ENCODE assay signal across 20 cellular contexts in the genomic region with DNA sequence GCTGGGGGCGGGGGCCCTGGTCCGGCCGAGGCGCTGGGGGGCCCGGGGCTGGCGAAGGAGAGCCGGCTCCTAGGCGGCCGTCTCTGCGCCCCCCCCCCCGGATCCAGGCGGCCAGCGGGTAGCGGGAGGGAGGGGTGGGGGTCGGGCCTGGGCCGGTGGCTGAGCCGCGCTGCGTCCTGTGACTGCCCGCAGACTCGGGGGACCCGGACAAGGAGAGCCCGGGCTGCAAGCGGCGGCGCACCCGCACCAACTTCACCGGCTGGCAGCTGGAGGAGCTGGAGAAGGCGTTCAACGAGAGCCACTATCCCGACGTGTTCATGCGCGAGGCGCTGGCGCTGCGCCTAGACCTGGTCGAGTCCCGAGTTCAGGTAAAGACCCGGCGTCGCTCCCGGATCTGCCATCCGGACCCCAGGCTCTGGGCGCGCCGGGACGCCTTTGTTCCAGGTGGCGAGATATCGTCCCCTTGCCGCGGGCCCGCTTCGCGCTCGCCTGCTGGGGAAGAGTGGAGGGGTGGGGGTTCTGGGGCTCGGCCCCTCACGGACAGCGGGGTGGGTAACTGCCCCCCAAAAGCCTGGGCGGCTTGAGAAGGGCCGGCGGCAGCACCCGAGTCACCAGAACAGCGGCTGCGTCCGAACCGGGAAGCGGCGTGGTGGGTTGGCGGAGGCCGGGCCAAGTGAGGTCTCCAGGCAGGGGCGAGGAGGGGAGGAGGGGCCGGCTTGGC. TPM values are rescaled to one million over a fixed set of nuclear protein-coding genes. Genes with fewer than 3 reads are reported as not detected.
A peak's percentile ranks its signal among the peaks of the same experiment; 100 is the strongest.
DNase-seq lines count a peak whose midpoint lies in the region; TF ChIP-seq lines count a peak whose summit lies in the region.
"Had no signal": no experiment of that assay in that cellular context is flagged by ENCODE, and none has a peak within 500 bp of the region (broad histone marks: within the 10 kb centered on the region; RNA-seq: fewer than 3 reads in every experiment).

No MANE protein-coding gene starts in this region.

- H3K27ac ChIP-seq in endodermal cell (ENCODE audit: low read depth, low read length) (no peak overlapping the region), spleen (no peak overlapping the region), adrenal gland (no peak overlapping the region), stomach (no peak overlapping the region)
- H3K27ac ChIP-seq: tibial nerve had no signal

- H3K27me3 Mint-ChIP-seq in activated CD4-positive, alpha-beta T cell treated with anti-CD3 and anti-CD28 coated beads, Interleukin-2, amount 10 ng/mL, durations not matched to agents 24 days and 14 days, result peaks cover 43% of the 10 kb centered on the region
- peaks cover 77% of the 10 kb centered on the region for H3K27me3 Mint-ChIP-seq in endodermal cell (ENCODE audit: insufficient read depth)

- H3K4me3 ChIP-seq in endodermal cell (ENCODE audit: low read length) (no peak overlapping the region), spleen (no peak overlapping the region), adrenal gland (no peak overlapping the region), stomach (no peak overlapping the region)
- H3K4me3 ChIP-seq: HAP-1, tibial nerve had no signal

- H3K36me3 Mint-ChIP-seq in activated CD4-positive, alpha-beta T cell treated with anti-CD3 and anti-CD28 coated beads, Interleukin-2, amount 10 ng/mL, durations not matched to agents 24 days and 14 days (ENCODE audit: low read depth), result peaks cover 11% of the 10 kb centered on the region
- no peaks in the 10 kb centered on the region for H3K36me3 Mint-ChIP-seq in endodermal cell (ENCODE audit: low read depth)
- H3K36me3 Mint-ChIP-seq: CD4-positive, alpha-beta memory T cell had no signal

- peaks cover 90% of the 10 kb centered on the region for H3K27me3 ChIP-seq in endodermal cell (ENCODE audit: control insufficient read depth, insufficient read depth, low read length, poor library complexity, severe bottlenecking)
- H3K27me3 ChIP-seq in spleen (replicated peaks in 1 of 7), result peaks cover 33 to 100% (median 94%) of the 10 kb centered on the region in 7 donors
- peaks cover 85% of the 10 kb centered on the region for H3K27me3 ChIP-seq in adrenal gland
- H3K27me3 ChIP-seq in stomach, result peaks cover 66 to 100% (median 96%) of the 10 kb centered on the region in 3 donors

- no peak for TF ChIP-seq EP300 in stomach (IDR thresholded peaks at IDR 0.05)

- H3K4me1 Mint-ChIP-seq in activated CD4-positive, alpha-beta T cell treated with anti-CD3 and anti-CD28 coated beads, Interleukin-2, amount 10 ng/mL, durations not matched to agents 24 days and 14 days, result peaks cover 8% of the 10 kb centered on the region
- H3K4me1 Mint-ChIP-seq in endodermal cell, result peaks cover 15% of the 10 kb centered on the region

- no peaks in the 10 kb centered on the region for H3K36me3 ChIP-seq in endodermal cell (ENCODE audit: control insufficient read depth, insufficient read depth, low read length)
- no peaks in the 10 kb centered on the region for H3K36me3 ChIP-seq in spleen
- H3K36me3 ChIP-seq in adrenal gland (replicated peaks in 1 of 2), result no peaks in the 10 kb centered on the region
- no peaks in the 10 kb centered on the region for H3K36me3 ChIP-seq in stomach
- H3K36me3 ChIP-seq: HAP-1, tibial nerve had no signal

- intact Hi-C loops in activated CD4-positive, alpha-beta T cell treated with anti-CD3 and anti-CD28 coated beads, Interleukin-2, amount 10 ng/mL, durations not matched to agents 24 days and 14 days (cut with micrococcal nuclease), result no loop called here
- intact Hi-C loops in spleen (cut with DNase I; ENCODE audit: low total_unique reads), result no loop called here
- intact Hi-C loops in adrenal gland (cut with DNase I), result no loop called here
- intact Hi-C loops in stomach (cut with DNase I; ENCODE audit: low total_unique reads), result no loop called here

- peaks cover 4% of the 10 kb centered on the region for H3K9me3 Mint-ChIP-seq in activated CD4-positive, alpha-beta T cell treated with anti-CD3 and anti-CD28 coated beads, Interleukin-2, amount 10 ng/mL, durations not matched to agents 24 days and 14 days
- no peaks in the 10 kb centered on the region for H3K9me3 Mint-ChIP-seq in endodermal cell
- H3K9me3 Mint-ChIP-seq: neural crest cell had no signal

- no peak overlapping the region for H3K27ac Mint-ChIP-seq in activated CD4-positive, alpha-beta T cell treated with anti-CD3 and anti-CD28 coated beads, Interleukin-2, amount 10 ng/mL, durations not matched to agents 24 days and 14 days
- no peak overlapping the region for H3K27ac Mint-ChIP-seq in endodermal cell
- H3K27ac Mint-ChIP-seq: activated CD4-positive, alpha-beta T cell treated with anti-CD3 and anti-CD28 coated beads for 36 hours had no signal

- no peaks in the 10 kb centered on the region for H3K4me1 ChIP-seq in endodermal cell (ENCODE audit: control insufficient read depth, insufficient read depth, low read length)
- H3K4me1 ChIP-seq in spleen, result peaks cover 3 to 66% (median 32%) of the 10 kb centered on the region in 6 donors
- no peaks in the 10 kb centered on the region for H3K4me1 ChIP-seq in adrenal gland (replicated peaks in 1 of 2)
- H3K4me1 ChIP-seq in stomach, result peaks cover 9 to 65% (median 39%) of the 10 kb centered on the region in 4 donors
- H3K4me1 ChIP-seq: HAP-1 had no signal

- H3K4me3 Mint-ChIP-seq in activated CD4-positive, alpha-beta T cell treated with anti-CD3 and anti-CD28 coated beads, Interleukin-2, amount 10 ng/mL, durations not matched to agents 24 days and 14 days, result no peak overlapping the region
- peak overlapping the region; percentile 15 for H3K4me3 Mint-ChIP-seq in endodermal cell
- H3K4me3 Mint-ChIP-seq: activated CD4-positive, alpha-beta T cell treated with anti-CD3 and anti-CD28 coated beads for 36 hours had no signal

- H3K9me3 ChIP-seq in endodermal cell (ENCODE audit: control insufficient read depth, low read length) (no peaks in the 10 kb centered on the region), spleen (peaks cover 0 to 14% (median 0%) of the 10 kb centered on the region in 8 donors), adrenal gland (replicated peaks in 1 of 3) (no peaks in the 10 kb centered on the region), stomach (no peaks in the 10 kb centered on the region)
- H3K9me3 ChIP-seq: HAP-1, tibial nerve had no signal

- H3K9ac ChIP-seq in endodermal cell (ENCODE audit: extremely low read depth, low read length, poor library complexity, severe bottlenecking), result no peak overlapping the region

- peak; percentile 59 for DNase-seq in activated CD4-positive, alpha-beta T cell treated with anti-CD3 and anti-CD28 coated beads, Interleukin-2, amount 10 ng/mL, durations not matched to agents 24 days and 14 days
- DNase-seq in activated CD4-positive, alpha-beta T cell treated with anti-CD3 and anti-CD28 coated beads, Interleukin-2, amount 50 U/mL, for 4 hours, result no peak
- DNase-seq in NCI-H1105 treated with DMSO at 0.1 percent for 48 hours (lab: John Stamatoyannopoulos, UW) (peak; percentile 56), endodermal cell (peak; percentile 82), spleen (peak; percentile 61), KG1 (lab: John Stamatoyannopoulos, UW) (no peak), adrenal gland (no peak), stomach (no peak)
- DNase-seq: activated CD4-positive, alpha-beta T cell treated with anti-CD3 and anti-CD28 coated beads for 36 hours; activated gamma-delta T cell; anterior cingulate cortex; CD4-positive, alpha-beta memory T cell; DND-41; mesenchymal stem cell; NCI-H1930 had no signal

- 1 to 5% methylated on average over 11 to 63 of the region's 73 CpGs for WGBS in endodermal cell (ENCODE audit: insufficient coverage in 1 of 2, insufficient read length in 1 of 2), 2 experiments
- 6 to 12% (median 9%) methylated on average over 12 to 73 of the region's 73 CpGs for WGBS in spleen, 5 donors
- 4 to 15% (median 7%) methylated on average over 4 to 66 of the region's 73 CpGs for WGBS in adrenal gland, 4 donors
- WGBS in stomach, 5 donors, result 0 to 11% (median 3%) methylated on average over 1 to 73 of the region's 73 CpGs

- TF ChIP-seq CTCF in endodermal cell (conservative IDR thresholded peaks at IDR 0.05) (no peak), spleen (IDR thresholded peaks at IDR 0.05 in 8 of 11, conservative IDR thresholded peaks at IDR 0.05 in 3 of 11) (no peak), adrenal gland (IDR thresholded peaks at IDR 0.05) (no peak), stomach (IDR thresholded peaks at IDR 0.05) (no peak)

- TF ChIP-seq POLR2A in spleen (IDR thresholded peaks at IDR 0.05) (no peak), adrenal gland (IDR thresholded peaks at IDR 0.05) (no peak), stomach (IDR thresholded peaks at IDR 0.05) (no peak)

RNA-seq across cellular contexts. Expression of a gene that starts 0.8 kb away (rescaled TPM):
- not detected in 2 replicates for total RNA-seq in activated CD4-positive, alpha-beta T cell treated with anti-CD3 and anti-CD28 coated beads, Interleukin-2, amount 10 ng/mL, durations not matched to agents 24 days and 14 days
- total RNA-seq in endodermal cell (under 1 TPM in 1 of 2 donors, not detected in 1; 0.13 TPM), spleen (not detected), adrenal gland (not detected), stomach (not detected)
- polyA plus RNA-seq in endodermal cell (2013, experiment 1 of 2), result 15.6 TPM
- 11.1 TPM for polyA plus RNA-seq in endodermal cell (2013, experiment 2 of 2)
- polyA plus RNA-seq in spleen (not detected), adrenal gland (not detected), stomach (not detected)
- total RNA-seq: activated CD4-positive, alpha-beta T cell treated with anti-CD3 and anti-CD28 coated beads for 36 hours; CD4-positive, alpha-beta memory T cell; OCI-LY7; SK-MEL-5; tibial nerve had no signal
- polyA plus RNA-seq: CD4-positive, alpha-beta memory T cell had no signal

Comparison
In these comparisons a context has a peak if more than half of its experiments do, and no peak if none do; other contexts are left out.
1. DNase-seq: peak in activated CD4-positive, alpha-beta T cell treated with anti-CD3 and anti-CD28 coated beads, Interleukin-2, amount 10 ng/mL, durations not matched to agents 24 days and 14 days (single experiment), NCI-H1105 treated with DMSO at 0.1 percent for 48 hours (single experiment), endodermal cell (single experiment) and spleen (single experiment); none in activated CD4-positive, alpha-beta T cell treated with anti-CD3 and anti-CD28 coated beads, Interleukin-2, amount 50 U/mL, for 4 hours (0 of 2), KG1 (single experiment), adrenal gland (0 of 7) and stomach (single experiment).